Comparison of ENCODE assay signal across 11 cellular contexts in genomic region chr1:54371936-54372385, GRCh38. TPM values are rescaled to one million over a fixed set of nuclear protein-coding genes. Genes with fewer than 3 reads are reported as not detected.
DNase-seq lines count a peak whose midpoint lies in the region; ATAC-seq, FAIRE-seq and TF ChIP-seq lines count a peak whose summit lies in the region.
"Had no signal": no experiment of that assay in that cellular context is flagged by ENCODE, and none has a peak within 500 bp of the region (broad histone marks: within the 10 kb centered on the region; RNA-seq: fewer than 3 reads in every experiment).

No MANE protein-coding gene starts in this region.

- peaks cover 63 to 84% (median 65%) of the 10 kb centered on the region in 4 donors for H3K4me1 ChIP-seq in esophagus muscularis mucosa

- POLR2A ChIA-PET in HEK293T (lab: Yijun Ruan, JAX), result no interaction called here

- intact Hi-C loops in esophagus muscularis mucosa (cut with DNase I), result no loop called here

- no peak for TF ChIP-seq POLR2A in esophagus muscularis mucosa (IDR thresholded peaks at IDR 0.05; ENCODE audit: low read depth)

- TF ChIP-seq CTCF in 22Rv1 (IDR thresholded peaks at IDR 0.05) (no peak), esophagus muscularis mucosa (IDR thresholded peaks at IDR 0.05) (no peak)

- H3K27me3 ChIP-seq in esophagus muscularis mucosa, result no peaks in the 10 kb centered on the region

- H3K4me3 ChIP-seq in esophagus muscularis mucosa, result no peak overlapping the region

- no peak for TF ChIP-seq EP300 in esophagus muscularis mucosa (IDR thresholded peaks at IDR 0.05)

- H3K27ac ChIP-seq in 22Rv1, result peak overlapping the region; percentile 41
- H3K27ac ChIP-seq in esophagus muscularis mucosa (replicated peaks in 1 of 4), result no peak overlapping the region
- H3K27ac ChIP-seq: RWPE1, WERI-Rb-1 had no signal

- no peaks in the 10 kb centered on the region for H3K36me3 ChIP-seq in esophagus muscularis mucosa

- peak; percentile 96 for FAIRE-seq in RCC 7860 (lab: Jason Lieb, UNC)

- 52% methylated on average over 3 of the region's 4 CpGs for WGBS in esophagus muscularis mucosa

- DNase-seq in RCC 7860 (ENCODE audit: low spot score) (peak; percentile 86), left lobe of liver (ENCODE audit: low spot score) (peak; percentile 56), esophagus muscularis mucosa (ENCODE audit: extremely low spot score) (no peak), HEK293T (ENCODE audit: extremely low spot score) (no peak), iPS-NIHi7 (ENCODE audit: extremely low spot score) (no peak)
- DNase-seq in activated naive CD4-positive, alpha-beta T cell treated with Interleukin-2 at 50 U/mL for 16 hours, result no peak
- DNase-seq: cortex of kidney, WERI-Rb-1 had no signal

- peak; percentile 47 for ATAC-seq in GM21423 (IDR thresholded peaks at IDR 0.05; ENCODE audit: unreplicated experiment)
- peak; percentile 85 for ATAC-seq in left lobe of liver

- no peaks in the 10 kb centered on the region for H3K9me3 ChIP-seq in esophagus muscularis mucosa

- CTCF ChIA-PET in HEK293T (lab: Yijun Ruan, JAX), result no interaction called here

TF ChIP-seq in HEK293T, 16 proteins besides CTCF, POLR2A, EP300 and RAD21:
- TF ChIP-seq TARDBP (IDR thresholded peaks at IDR 0.05) (no peak), SP1 (IDR thresholded peaks at IDR 0.05) (no peak)

RNA-seq across cellular contexts. Expression of gene SSBP3, which starts 34.2 kb away (rescaled TPM):
- 21.7 TPM for total RNA-seq in left lobe of liver
- 10 to 100 TPM; 32.8 to 63.4 (median 47.4) TPM for total RNA-seq in esophagus muscularis mucosa

Comparison
In these comparisons a context has a peak if more than half of its experiments do, and no peak if none do; other contexts are left out.
1. DNase-seq: peak in RCC 7860 (single experiment) and left lobe of liver (single experiment); none in esophagus muscularis mucosa (single experiment), HEK293T (single experiment), iPS-NIHi7 (single experiment) and activated naive CD4-positive, alpha-beta T cell treated with Interleukin-2 at 50 U/mL for 16 hours (single experiment).